Comparison of ENCODE assay signal across 19 cellular contexts in the genomic region with DNA sequence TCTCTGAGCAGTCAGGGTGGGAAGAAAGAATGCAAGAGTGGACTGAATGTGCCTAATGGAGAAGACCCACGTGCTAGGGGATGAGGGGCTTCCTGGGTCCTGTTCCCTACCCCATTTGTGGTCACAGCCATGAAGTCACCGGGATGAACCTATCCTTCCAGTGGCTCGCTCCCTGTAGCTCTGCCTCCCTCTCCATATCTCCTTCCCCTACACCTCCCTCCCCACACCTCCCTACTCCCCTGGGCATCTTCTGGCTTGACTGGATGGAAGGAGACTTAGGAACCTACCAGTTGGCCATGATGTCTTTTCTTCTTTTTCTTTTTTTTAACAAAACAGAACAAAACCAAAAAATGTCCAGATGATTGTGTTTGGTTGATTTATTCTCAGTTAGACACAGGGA. TPM values are rescaled to one million over a fixed set of nuclear protein-coding genes. Genes with fewer than 3 reads are reported as not detected.
DNase-seq lines count a peak whose midpoint lies in the region; ATAC-seq, FAIRE-seq and TF ChIP-seq lines count a peak whose summit lies in the region.
"Had no signal": no experiment of that assay in that cellular context is flagged by ENCODE, and none has a peak within 500 bp of the region (broad histone marks: within the 10 kb centered on the region; RNA-seq: fewer than 3 reads in every experiment).

No MANE protein-coding gene starts in this region.

- no peak overlapping the region for H2AFZ ChIP-seq in HepG2 (ENCODE audit: low read length)
- H2AFZ ChIP-seq: parathyroid adenoma had no signal

- peaks cover 19 to 50% (median 39%) of the 10 kb centered on the region in 4 donors for H3K36me3 ChIP-seq in liver (ENCODE audit: control insufficient read depth in 4 of 4, insufficient read depth in 3 of 4, low read depth in 1 of 4, low read length in 3 of 4)
- H3K36me3 ChIP-seq in HepG2 (replicated peaks in 1 of 2; ENCODE audit: control insufficient read depth in 1 of 2, insufficient read depth in 2 of 2, low read length in 2 of 2) = peaks cover 0 to 12% of the 10 kb centered on the region in 2 experiments; a peak in 3 of 5 replicates
- peaks cover 9 to 61% (median 10%) of the 10 kb centered on the region in 3 donors for H3K36me3 ChIP-seq in esophagus squamous epithelium
- no peaks in the 10 kb centered on the region for H3K36me3 ChIP-seq in ovary
- H3K36me3 ChIP-seq in vagina = peaks cover 14 to 48% of the 10 kb centered on the region in 2 donors

- peaks cover 37% of the 10 kb centered on the region for H3K36me3 Mint-ChIP-seq in activated T-helper 1 cell treated with anti-CD3 and anti-CD28 coated beads, Interleukin-12 subunit alpha, Interleukin-12 subunit beta, Interleukin-2, Interleukin-4 antibody, amounts not matched to agents 30 ng/mL and 10 ng/mL and 1 ng/mL, durations not matched to agents 14 hours and 24 hours and 36 hours (ENCODE audit: low read depth)
- H3K36me3 Mint-ChIP-seq: stimulated activated memory B cell treated with anti-CD40 and anti-IgM and Interleukin-4, amounts not matched to agents 10 μg/mL and 1 μg/mL and 100 μg/mL, for 72 hours had no signal

- no TSS peak for BruUV-seq in HepG2 (replicated peaks; lab: Mats Ljungman, UMichigan)

- no peak for FAIRE-seq in HepG2 (lab: Jason Lieb, UNC)

- no peak for TF ChIP-seq RAD21 in liver (IDR thresholded peaks at IDR 0.05)
- TF ChIP-seq RAD21 in HepG2 (CRISPR knock-in tag; IDR thresholded peaks at IDR 0.05) = no peak

- TF ChIP-seq CTCF in liver (IDR thresholded peaks at IDR 0.05; ENCODE audit: low read depth, low read length, missing input control) = no peak
- no peak for TF ChIP-seq CTCF in HepG2 (CRISPR knock-in tag; IDR thresholded peaks at IDR 0.05)
- TF ChIP-seq CTCF in esophagus squamous epithelium (IDR thresholded peaks at IDR 0.05) = no peak
- TF ChIP-seq CTCF in ovary (IDR thresholded peaks at IDR 0.05) = no peak
- TF ChIP-seq CTCF in vagina (IDR thresholded peaks at IDR 0.05) = no peak

- H3K27me3 Mint-ChIP-seq in activated T-helper 1 cell treated with anti-CD3 and anti-CD28 coated beads, Interleukin-12 subunit alpha, Interleukin-12 subunit beta, Interleukin-2, Interleukin-4 antibody, amounts not matched to agents 30 ng/mL and 10 ng/mL and 1 ng/mL, durations not matched to agents 14 hours and 24 hours and 36 hours (ENCODE audit: insufficient read depth) = no peaks in the 10 kb centered on the region
- H3K27me3 Mint-ChIP-seq: activated naive CD8-positive, alpha-beta T cell treated with anti-CD3 and anti-CD28 coated beads, Interleukin-2, amount 10 ng/mL, durations not matched to agents 7 days and 5 days; stimulated activated memory B cell treated with anti-CD40 and anti-IgM and Interleukin-4, amounts not matched to agents 10 μg/mL and 1 μg/mL and 100 μg/mL, for 72 hours had no signal

- H4K20me1 ChIP-seq in HepG2 (ENCODE audit: insufficient read depth, low read length) = no peaks in the 10 kb centered on the region

- H3K27ac Mint-ChIP-seq in activated T-helper 1 cell treated with anti-CD3 and anti-CD28 coated beads, Interleukin-12 subunit alpha, Interleukin-12 subunit beta, Interleukin-2, Interleukin-4 antibody, amounts not matched to agents 30 ng/mL and 10 ng/mL and 1 ng/mL, durations not matched to agents 14 hours and 24 hours and 36 hours = no peak overlapping the region
- H3K27ac Mint-ChIP-seq: activated CD4-positive, alpha-beta memory T cell treated with anti-CD3 and anti-CD28 coated beads, Interleukin-2, amount 10 ng/mL, durations not matched to agents 7 days and 5 days; activated naive CD8-positive, alpha-beta T cell treated with anti-CD3 and anti-CD28 coated beads, Interleukin-2, amount 10 ng/mL, durations not matched to agents 7 days and 5 days; activated T-cell treated with anti-CD3 and anti-CD28 coated beads, Interleukin-2, amount 50 U/mL, for 72 hours; stimulated activated memory B cell treated with anti-CD40 and anti-IgM and Interleukin-4, amounts not matched to agents 10 μg/mL and 1 μg/mL and 100 μg/mL, for 72 hours had no signal

- 90% methylated on average over 3 of the region's 3 CpGs for WGBS in liver
- 90% methylated on average over 3 of the region's 3 CpGs for WGBS in HepG2 (ENCODE audit: low lambda C conversion rate)
- WGBS in esophagus squamous epithelium, 2 donors = 76 to 77% methylated on average over 3 of the region's 3 CpGs
- WGBS in ovary, 3 donors = 69 to 79% (median 76%) methylated on average over 3 of the region's 3 CpGs

- DNase-seq in HepG2 (ENCODE audit: low spot score) (no peak), esophagus squamous epithelium (lab: John Stamatoyannopoulos, UW) (no peak), ovary (peak in 1 of 5 donors; percentile 10), vagina (ENCODE audit: extremely low spot score in 2 of 2) (no peak), MV-4-11 (lab: John Stamatoyannopoulos, UW) (no peak)
- no peak for DNase-seq in activated T-helper 1 cell treated with anti-CD3 and anti-CD28 coated beads, Interleukin-12 subunit alpha, Interleukin-12 subunit beta, Interleukin-2, Interleukin-4 antibody, amounts not matched to agents 30 ng/mL and 10 ng/mL and 1 ng/mL, durations not matched to agents 14 hours and 24 hours and 36 hours (ENCODE audit: low spot score)
- DNase-seq: activated CD4-positive, alpha-beta memory T cell treated with anti-CD3 and anti-CD28 coated beads, Interleukin-2, amount 10 ng/mL, durations not matched to agents 7 days and 5 days; activated naive CD8-positive, alpha-beta T cell treated with anti-CD3 and anti-CD28 coated beads, Interleukin-2, amount 10 ng/mL, durations not matched to agents 7 days and 5 days; activated T-cell treated with anti-CD3 and anti-CD28 coated beads, Interleukin-2, amount 50 U/mL, for 72 hours; central memory CD4-positive, alpha-beta T cell; effector memory CD4-positive, alpha-beta T cell; left colon; stimulated activated CD4-positive, alpha-beta T cell treated with anti-CD3 and anti-CD28 coated beads, Interleukin-12 subunit alpha, Interleukin-12 subunit beta, amount 100 ng/mL, for 4 hours had no signal

- H3K4me2 ChIP-seq in HepG2 (ENCODE audit: low read depth, low read length) = no peak overlapping the region

- TF ChIP-seq EP300 in HepG2 (IDR thresholded peaks at IDR 0.05; ENCODE audit: low read depth in 2 of 2, low read length in 2 of 2) (no peak), HepG2 (CRISPR knock-in tag; IDR thresholded peaks at IDR 0.05; ENCODE audit: borderline replicate concordance) (no peak), ovary (IDR thresholded peaks at IDR 0.05) (no peak)

- peaks cover 8 to 94% (median 91%) of the 10 kb centered on the region in 4 donors for H3K4me1 ChIP-seq in liver (ENCODE audit: control insufficient read depth in 4 of 4, insufficient read depth in 4 of 4, low read length in 3 of 4)
- H3K4me1 ChIP-seq in HepG2 (ENCODE audit: insufficient read depth, low read length) = peaks cover 33% of the 10 kb centered on the region
- H3K4me1 ChIP-seq in esophagus squamous epithelium = peaks cover 3 to 95% (median 59%) of the 10 kb centered on the region in 3 donors
- peaks cover 40% of the 10 kb centered on the region for H3K4me1 ChIP-seq in ovary (ENCODE audit: insufficient read depth)
- peaks cover 81% of the 10 kb centered on the region for H3K4me1 ChIP-seq in vagina
- H3K4me1 ChIP-seq: parathyroid adenoma had no signal

- H3K9ac ChIP-seq in liver (ENCODE audit: low read depth in 1 of 2, low read length in 2 of 2) (no peak overlapping the region), HepG2 (ENCODE audit: insufficient read depth, low read depth, low read length) (no peak overlapping the region)
- H3K9ac ChIP-seq: parathyroid adenoma had no signal

- no peaks in the 10 kb centered on the region for H3K27me3 ChIP-seq in liver (ENCODE audit: control insufficient read depth in 4 of 4, insufficient read depth in 4 of 4, low read length in 3 of 4)
- H3K27me3 ChIP-seq in HepG2 (ENCODE audit: control insufficient read depth in 1 of 2, insufficient read depth in 2 of 2, low read length in 2 of 2) = no peaks in the 10 kb centered on the region; a peak in 2 of 5 replicates
- H3K27me3 ChIP-seq in esophagus squamous epithelium = no peaks in the 10 kb centered on the region
- H3K27me3 ChIP-seq in ovary = no peaks in the 10 kb centered on the region
- no peaks in the 10 kb centered on the region for H3K27me3 ChIP-seq in vagina

- intact Hi-C loops in HepG2 (cut with micrococcal nuclease; ENCODE audit: unreplicated experiment) = no loop called here
- intact Hi-C loops in esophagus squamous epithelium (cut with DNase I) = no loop called here
- intact Hi-C loops in ovary (cut with DNase I) = no loop called here
- intact Hi-C loops in vagina (cut with DNase I) = no loop called here
- intact Hi-C loops in activated T-helper 1 cell treated with anti-CD3 and anti-CD28 coated beads, Interleukin-12 subunit alpha, Interleukin-12 subunit beta, Interleukin-2, Interleukin-4 antibody, amounts not matched to agents 30 ng/mL and 10 ng/mL and 1 ng/mL, durations not matched to agents 14 hours and 24 hours and 36 hours (cut with micrococcal nuclease) = no loop called here

- no peaks in the 10 kb centered on the region for H3K9me3 Mint-ChIP-seq in activated T-helper 1 cell treated with anti-CD3 and anti-CD28 coated beads, Interleukin-12 subunit alpha, Interleukin-12 subunit beta, Interleukin-2, Interleukin-4 antibody, amounts not matched to agents 30 ng/mL and 10 ng/mL and 1 ng/mL, durations not matched to agents 14 hours and 24 hours and 36 hours
- H3K9me3 Mint-ChIP-seq: activated CD4-positive, alpha-beta memory T cell treated with anti-CD3 and anti-CD28 coated beads, Interleukin-2, amount 10 ng/mL, durations not matched to agents 7 days and 5 days; activated naive CD8-positive, alpha-beta T cell treated with anti-CD3 and anti-CD28 coated beads, Interleukin-2, amount 10 ng/mL, durations not matched to agents 7 days and 5 days; activated T-cell treated with anti-CD3 and anti-CD28 coated beads, Interleukin-2, amount 50 U/mL, for 72 hours; stimulated activated memory B cell treated with anti-CD40 and anti-IgM and Interleukin-4, amounts not matched to agents 10 μg/mL and 1 μg/mL and 100 μg/mL, for 72 hours had no signal

- no peak overlapping the region for H3K4me3 ChIP-seq in liver (ENCODE audit: low read depth in 1 of 3, low read length in 3 of 3)
- H3K4me3 ChIP-seq in HepG2 (replicated peaks in 1 of 3; ENCODE audit: insufficient read depth in 1 of 3, low read depth in 2 of 3, low read length in 3 of 3) = no peak overlapping the region
- no peak overlapping the region for H3K4me3 ChIP-seq in esophagus squamous epithelium
- H3K4me3 ChIP-seq in ovary = no peak overlapping the region
- no peak overlapping the region for H3K4me3 ChIP-seq in vagina

- POLR2A ChIA-PET in HepG2 (lab: Yijun Ruan, JAX) = no interaction called here

- ATAC-seq in HepG2 (no peak), HG02885 (IDR thresholded peaks at IDR 0.05; ENCODE audit: poor library complexity, unreplicated experiment) (no peak)
- ATAC-seq: activated T-cell treated with anti-CD3 and anti-CD28 coated beads, Interleukin-2, amount 50 U/mL, for 72 hours; stimulated activated memory B cell treated with anti-CD40 and anti-IgM and Interleukin-4, amounts not matched to agents 10 μg/mL and 1 μg/mL and 100 μg/mL, for 72 hours had no signal

- H3K4me1 Mint-ChIP-seq in activated T-helper 1 cell treated with anti-CD3 and anti-CD28 coated beads, Interleukin-12 subunit alpha, Interleukin-12 subunit beta, Interleukin-2, Interleukin-4 antibody, amounts not matched to agents 30 ng/mL and 10 ng/mL and 1 ng/mL, durations not matched to agents 14 hours and 24 hours and 36 hours (ENCODE audit: low read depth) = peaks cover 2% of the 10 kb centered on the region
- H3K4me1 Mint-ChIP-seq: activated CD4-positive, alpha-beta memory T cell treated with anti-CD3 and anti-CD28 coated beads, Interleukin-2, amount 10 ng/mL, durations not matched to agents 7 days and 5 days; stimulated activated memory B cell treated with anti-CD40 and anti-IgM and Interleukin-4, amounts not matched to agents 10 μg/mL and 1 μg/mL and 100 μg/mL, for 72 hours had no signal

- no peak overlapping the region for H3K4me3 Mint-ChIP-seq in activated T-helper 1 cell treated with anti-CD3 and anti-CD28 coated beads, Interleukin-12 subunit alpha, Interleukin-12 subunit beta, Interleukin-2, Interleukin-4 antibody, amounts not matched to agents 30 ng/mL and 10 ng/mL and 1 ng/mL, durations not matched to agents 14 hours and 24 hours and 36 hours
- H3K4me3 Mint-ChIP-seq: activated CD4-positive, alpha-beta memory T cell treated with anti-CD3 and anti-CD28 coated beads, Interleukin-2, amount 10 ng/mL, durations not matched to agents 7 days and 5 days; activated naive CD8-positive, alpha-beta T cell treated with anti-CD3 and anti-CD28 coated beads, Interleukin-2, amount 10 ng/mL, durations not matched to agents 7 days and 5 days; activated T-cell treated with anti-CD3 and anti-CD28 coated beads, Interleukin-2, amount 50 U/mL, for 72 hours; stimulated activated memory B cell treated with anti-CD40 and anti-IgM and Interleukin-4, amounts not matched to agents 10 μg/mL and 1 μg/mL and 100 μg/mL, for 72 hours had no signal

- CTCF ChIA-PET in HepG2 (lab: Yijun Ruan, JAX; ENCODE audit: low intra/inter-chr PET ratio, low total read pairs) = no interaction called here

- no peaks in the 10 kb centered on the region for H3K79me2 ChIP-seq in HepG2 (ENCODE audit: insufficient read depth, low read length)
- H3K79me2 ChIP-seq: parathyroid adenoma had no signal

- in situ Hi-C loops in HepG2 (cut with HindIII; ENCODE audit: extremely low pct_ligation_motif_present, low pct_unique_long_range_greater_than_20kb) = no loop called here

- H3K9me3 ChIP-seq in liver (ENCODE audit: control insufficient read depth in 4 of 4, low read length in 3 of 4) (no peaks in the 10 kb centered on the region), HepG2 (ENCODE audit: low read length) (no peaks in the 10 kb centered on the region), esophagus squamous epithelium (no peaks in the 10 kb centered on the region), ovary (no peaks in the 10 kb centered on the region), vagina (no peaks in the 10 kb centered on the region)

- TF ChIP-seq POLR2A in HepG2 (IDR thresholded peaks at IDR 0.05; ENCODE audit: insufficient read depth in 1 of 2, low read depth in 2 of 2, low read length in 2 of 2) (no peak), esophagus squamous epithelium (IDR thresholded peaks at IDR 0.05) (no peak), ovary (IDR thresholded peaks at IDR 0.05) (no peak), vagina (IDR thresholded peaks at IDR 0.05) (no peak)

- H3K27ac ChIP-seq in liver (ENCODE audit: low read depth in 1 of 2, low read length in 2 of 2) = peak overlapping the region; percentile 2 to 16
- H3K27ac ChIP-seq in HepG2 (ENCODE audit: extremely low read length, insufficient read depth, low read length) = no peak overlapping the region
- H3K27ac ChIP-seq in esophagus squamous epithelium = peak overlapping the region in 3 of 4 donors; percentile 49 to 64 (median 50)
- H3K27ac ChIP-seq in ovary = peak overlapping the region; percentile 49 to 50
- peak overlapping the region; percentile 80 for H3K27ac ChIP-seq in vagina
- H3K27ac ChIP-seq: parathyroid adenoma, VCaP had no signal

RNA-seq across cellular contexts. Expression of a gene that starts 14.1 kb away (rescaled TPM):
- total RNA-seq in liver (100 to 1,000 TPM in 1 of 2 donors, 10 to 100 TPM in 1; 74.1 to 297 TPM), HepG2 (2016; rRNA removed; fragmentation: Illumina TruSeq; extraction: Trizol) (4.1 and 4.9 TPM in 2 replicates), esophagus squamous epithelium (100 to 1,000 TPM in 1 of 4 donors, 10 to 100 TPM in 3; 27.1 to 154 (median 73.0) TPM), ovary (1,000 to 10,000 TPM in 5 of 7 donors, 100 to 1,000 TPM in 2; 457 to 3,447 (median 1,460) TPM), vagina (700 TPM)
- polyA plus RNA-seq in liver (100 to 1,000 TPM; 179 to 649 TPM), HepG2 (2011; rRNA removed) (43.6 and 49.0 TPM in 2 replicates), ovary (100 to 1,000 TPM; 634 to 809 TPM)
- total RNA-seq in HepG2 (2016; cell fraction: cytosol; rRNA removed; fragmentation: Illumina TruSeq; extraction: Trizol; ENCODE audit: low read depth) = 3.4 and 4.0 TPM in 2 replicates
- 3.5 and 4.8 TPM in 2 replicates for total RNA-seq in HepG2 (2016; cell fraction: insoluble cytoplasmic fraction; rRNA removed; fragmentation: Illumina TruSeq; extraction: Trizol)
- 10.9 and 13.2 TPM in 2 replicates for total RNA-seq in HepG2 (2016; cell fraction: membrane; rRNA removed; fragmentation: Illumina TruSeq; extraction: Trizol)
- 10.1 and 10.9 TPM in 2 replicates for total RNA-seq in HepG2 (2016; cell fraction: nucleus; rRNA removed; fragmentation: Illumina TruSeq; extraction: Trizol)
- polyA plus RNA-seq in HepG2 (2011; cell fraction: cytosol; rRNA removed) = 42.1 and 55.6 TPM in 2 replicates
- polyA plus RNA-seq in HepG2 (2011; cell fraction: nucleus; rRNA removed) = 26.0 and 26.1 TPM in 2 replicates
- 23.1 and 40.9 TPM in 2 replicates for polyA plus RNA-seq in HepG2 (2012)
- polyA plus RNA-seq in HepG2 (2016; cell fraction: cytosol; fragmentation: Illumina TruSeq; extraction: Trizol; ENCODE audit: low read depth) = 11.4 and 15.1 TPM in 2 replicates
- 10.4 and 12.4 TPM in 2 replicates for polyA plus RNA-seq in HepG2 (2016; cell fraction: insoluble cytoplasmic fraction; fragmentation: Illumina TruSeq; extraction: Trizol; ENCODE audit: low read depth)
- 18.8 and 25.1 TPM in 2 replicates for polyA plus RNA-seq in HepG2 (2016; cell fraction: membrane; fragmentation: Illumina TruSeq; extraction: Trizol; ENCODE audit: low read depth)
- 24.8 and 29.0 TPM in 2 replicates for polyA plus RNA-seq in HepG2 (2016; cell fraction: nucleus; fragmentation: Illumina TruSeq; extraction: Trizol; ENCODE audit: insufficient read depth, low read depth)
- 0.19 and 99.5 TPM in 2 replicates for polyA minus RNA-seq in HepG2 (2011; rRNA and poly(A)+ RNA removed; ENCODE audit: low replicate concordance)
- polyA minus RNA-seq in HepG2 (2011; cell fraction: cytosol; rRNA and poly(A)+ RNA removed) = 36.8 and 40.1 TPM in 2 replicates
- 12.3 and 12.9 TPM in 2 replicates for polyA minus RNA-seq in HepG2 (2011; cell fraction: nucleus; rRNA and poly(A)+ RNA removed)
- total RNA-seq in activated T-helper 1 cell treated with anti-CD3 and anti-CD28 coated beads, Interleukin-12 subunit alpha, Interleukin-12 subunit beta, Interleukin-2, Interleukin-4 antibody, amounts not matched to agents 30 ng/mL and 10 ng/mL and 1 ng/mL, durations not matched to agents 14 hours and 24 hours and 36 hours = 83.9 and 84.3 TPM in 2 replicates

RNA-seq across cellular contexts. Expression of a gene that starts 39.7 kb away (rescaled TPM):
- total RNA-seq in liver (100 to 1,000 TPM in 1 of 2 donors, under 1 TPM in 1; 0.08 to 102 TPM), HepG2 (2016; rRNA removed; fragmentation: Illumina TruSeq; extraction: Trizol) (327 and 614 TPM in 2 replicates), esophagus squamous epithelium (10 to 100 TPM; 24.9 to 87.1 (median 50.6) TPM), ovary (1 to 10 TPM in 3 of 7 donors, under 1 TPM in 4; 0.36 to 4.5 (median 0.82) TPM), vagina (16.9 TPM)
- polyA plus RNA-seq in liver (1 to 10 TPM; 1.9 to 5.2 TPM), HepG2 (2011; rRNA removed) (52.7 and 108 TPM in 2 replicates), ovary (1 to 10 TPM; 1.2 to 3.3 TPM)
- 35.7 and 38.5 TPM in 2 replicates for total RNA-seq in HepG2 (2016; cell fraction: cytosol; rRNA removed; fragmentation: Illumina TruSeq; extraction: Trizol; ENCODE audit: low read depth)
- 330 and 598 TPM in 2 replicates for total RNA-seq in HepG2 (2016; cell fraction: insoluble cytoplasmic fraction; rRNA removed; fragmentation: Illumina TruSeq; extraction: Trizol)
- 112 and 128 TPM in 2 replicates for total RNA-seq in HepG2 (2016; cell fraction: membrane; rRNA removed; fragmentation: Illumina TruSeq; extraction: Trizol)
- total RNA-seq in HepG2 (2016; cell fraction: nucleus; rRNA removed; fragmentation: Illumina TruSeq; extraction: Trizol) = 262 and 265 TPM in 2 replicates
- 35.8 and 39.5 TPM in 2 replicates for polyA plus RNA-seq in HepG2 (2011; cell fraction: cytosol; rRNA removed)
- polyA plus RNA-seq in HepG2 (2011; cell fraction: nucleus; rRNA removed) = 38.5 and 46.3 TPM in 2 replicates
- 78.9 and 178 TPM in 2 replicates for polyA plus RNA-seq in HepG2 (2012)
- 13.7 and 16.7 TPM in 2 replicates for polyA plus RNA-seq in HepG2 (2016; cell fraction: cytosol; fragmentation: Illumina TruSeq; extraction: Trizol; ENCODE audit: low read depth)
- polyA plus RNA-seq in HepG2 (2016; cell fraction: insoluble cytoplasmic fraction; fragmentation: Illumina TruSeq; extraction: Trizol; ENCODE audit: low read depth) = 406 and 447 TPM in 2 replicates
- polyA plus RNA-seq in HepG2 (2016; cell fraction: membrane; fragmentation: Illumina TruSeq; extraction: Trizol; ENCODE audit: low read depth) = 56.7 and 60.4 TPM in 2 replicates
- polyA plus RNA-seq in HepG2 (2016; cell fraction: nucleus; fragmentation: Illumina TruSeq; extraction: Trizol; ENCODE audit: insufficient read depth, low read depth) = 324 and 347 TPM in 2 replicates
- 29.3 and 72.8 TPM in 2 replicates for polyA minus RNA-seq in HepG2 (2011; rRNA and poly(A)+ RNA removed; ENCODE audit: low replicate concordance)
- 58.4 and 82.8 TPM in 2 replicates for polyA minus RNA-seq in HepG2 (2011; cell fraction: cytosol; rRNA and poly(A)+ RNA removed)
- 83.2 and 96.0 TPM in 2 replicates for polyA minus RNA-seq in HepG2 (2011; cell fraction: nucleus; rRNA and poly(A)+ RNA removed)
- 161 and 174 TPM in 2 replicates for total RNA-seq in activated T-helper 1 cell treated with anti-CD3 and anti-CD28 coated beads, Interleukin-12 subunit alpha, Interleukin-12 subunit beta, Interleukin-2, Interleukin-4 antibody, amounts not matched to agents 30 ng/mL and 10 ng/mL and 1 ng/mL, durations not matched to agents 14 hours and 24 hours and 36 hours

RNA-seq across cellular contexts. Expression of a gene that starts 44.1 kb away (rescaled TPM):
- total RNA-seq in liver (under 1 TPM in 1 of 2 donors, not detected in 1; 0.08 TPM), HepG2 (2016; rRNA removed; fragmentation: Illumina TruSeq; extraction: Trizol) (0.58 TPM in 2 replicates), esophagus squamous epithelium (100 to 1,000 TPM in 1 of 4 donors, 10 to 100 TPM in 3; 34.6 to 104 (median 71.1) TPM), ovary (1 to 10 TPM in 1 of 7 donors, under 1 TPM in 2, not detected in 4; 0.13 to 6.2 (median 0.95) TPM), vagina (296 TPM)
- polyA plus RNA-seq in liver (not detected), HepG2 (2011; rRNA removed) (1.7 and 2.1 TPM in 2 replicates), ovary (under 1 TPM in 1 of 2 donors, not detected in 1; 0.13 TPM)
- 0.18 and 0.20 TPM in 2 replicates for total RNA-seq in HepG2 (2016; cell fraction: cytosol; rRNA removed; fragmentation: Illumina TruSeq; extraction: Trizol; ENCODE audit: low read depth)
- total RNA-seq in HepG2 (2016; cell fraction: insoluble cytoplasmic fraction; rRNA removed; fragmentation: Illumina TruSeq; extraction: Trizol) = 0.32 and 0.51 TPM in 2 replicates
- 0.31 and 0.38 TPM in 2 replicates for total RNA-seq in HepG2 (2016; cell fraction: membrane; rRNA removed; fragmentation: Illumina TruSeq; extraction: Trizol)
- 0.37 and 1.3 TPM in 2 replicates for total RNA-seq in HepG2 (2016; cell fraction: nucleus; rRNA removed; fragmentation: Illumina TruSeq; extraction: Trizol)
- polyA plus RNA-seq in HepG2 (2011; cell fraction: cytosol; rRNA removed) = 0.69 and 1.3 TPM in 2 replicates
- 7.1 and 10.8 TPM in 2 replicates for polyA plus RNA-seq in HepG2 (2011; cell fraction: nucleus; rRNA removed)
- 0.37 and 0.42 TPM in 2 replicates for polyA plus RNA-seq in HepG2 (2012)
- polyA plus RNA-seq in HepG2 (2016; cell fraction: cytosol; fragmentation: Illumina TruSeq; extraction: Trizol; ENCODE audit: low read depth) = 0.20 and 0.22 TPM in 2 replicates
- 1.3 and 2.3 TPM in 2 replicates for polyA plus RNA-seq in HepG2 (2016; cell fraction: insoluble cytoplasmic fraction; fragmentation: Illumina TruSeq; extraction: Trizol; ENCODE audit: low read depth)
- polyA plus RNA-seq in HepG2 (2016; cell fraction: membrane; fragmentation: Illumina TruSeq; extraction: Trizol; ENCODE audit: low read depth) = 0.34 and 0.72 TPM in 2 replicates
- polyA plus RNA-seq in HepG2 (2016; cell fraction: nucleus; fragmentation: Illumina TruSeq; extraction: Trizol; ENCODE audit: insufficient read depth, low read depth) = 4.4 and 6.8 TPM in 2 replicates
- polyA minus RNA-seq in HepG2 (2011; rRNA and poly(A)+ RNA removed; ENCODE audit: low replicate concordance) = 7.4 and 24.1 TPM in 2 replicates
- polyA minus RNA-seq in HepG2 (2011; cell fraction: cytosol; rRNA and poly(A)+ RNA removed) = 2.6 and 3.7 TPM in 2 replicates
- 4.0 and 6.1 TPM in 2 replicates for polyA minus RNA-seq in HepG2 (2011; cell fraction: nucleus; rRNA and poly(A)+ RNA removed)
- 14.5 and 15.5 TPM in 2 replicates for total RNA-seq in activated T-helper 1 cell treated with anti-CD3 and anti-CD28 coated beads, Interleukin-12 subunit alpha, Interleukin-12 subunit beta, Interleukin-2, Interleukin-4 antibody, amounts not matched to agents 30 ng/mL and 10 ng/mL and 1 ng/mL, durations not matched to agents 14 hours and 24 hours and 36 hours
- total RNA-seq: myocyte had no signal
